8 cellular contexts compared by ENCODE assay signal in the genomic region with DNA sequence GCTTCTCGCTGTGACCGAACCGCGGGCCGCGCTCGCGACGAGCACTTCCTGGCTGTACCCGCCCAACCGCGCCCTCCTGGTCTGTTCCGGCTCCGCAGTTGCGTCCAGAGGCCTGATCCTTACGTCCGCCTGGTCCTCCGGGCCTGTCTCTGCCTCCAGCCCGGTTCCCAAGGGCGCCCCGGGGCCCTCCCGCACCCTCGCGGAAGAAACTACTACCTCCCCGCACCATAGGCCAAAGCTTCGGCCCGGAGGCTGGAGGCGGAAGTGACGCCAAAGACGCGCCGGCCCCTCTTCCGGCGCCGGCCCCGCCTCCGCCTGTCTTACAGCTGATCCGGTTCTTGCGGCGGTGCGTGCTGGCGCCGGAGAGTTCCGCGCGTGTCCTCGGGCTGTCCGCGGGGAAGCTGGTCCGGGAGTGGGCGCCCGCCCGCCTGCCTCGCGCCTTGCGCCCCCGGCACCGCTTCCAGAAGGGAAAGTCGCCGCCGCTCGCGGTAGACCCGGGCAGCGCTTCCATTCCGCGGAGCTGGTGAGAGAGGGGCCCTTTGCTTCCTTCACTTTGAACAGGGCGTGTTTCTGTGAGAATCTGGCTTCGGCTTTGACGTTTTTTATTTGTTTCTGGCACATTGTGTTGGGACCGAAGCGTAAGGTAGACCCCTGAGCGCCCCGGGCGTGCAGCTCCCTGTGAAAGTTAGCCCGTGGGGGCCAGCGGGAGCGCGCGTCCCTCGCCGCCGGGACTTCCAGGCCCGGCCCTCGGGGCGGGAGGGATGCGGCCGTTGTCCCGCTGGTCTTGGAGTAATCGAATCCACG. TPM values are rescaled to one million over a fixed set of nuclear protein-coding genes. Genes with fewer than 3 reads are reported as not detected.
A peak's percentile ranks its signal among the peaks of the same experiment; 100 is the strongest.
DNase-seq lines count a peak whose midpoint lies in the region; TF ChIP-seq lines count a peak whose summit lies in the region.

A gene (plus strand): TSS at position 316 of the 804 bp plus-strand sequence. CDS start 3,425 bp downstream, outside the sequence.

- H3K4me2 ChIP-seq in GM23248 (ENCODE audit: unreplicated experiment) (peak within 1 kb of the TSS; percentile 99), SU-DHL-6 (ENCODE audit: low read depth, low read length, poor library complexity, severe bottlenecking) (peak within 1 kb of the TSS; percentile 77), parathyroid adenoma (ENCODE audit: low read length) (peak within 1 kb of the TSS; percentile 79)

- WGBS in GM23248 (ENCODE audit: low coverage in 1 of 2, low lambda C conversion rate in 2 of 2, missing lambda C conversion rate in 2 of 2), 2 experiments, result 0 to 1% methylated on average over 74 to 83 of the region's 91 CpGs

- H3K79me2 ChIP-seq in GM23248 (ENCODE audit: insufficient read depth) (peaks cover 44% of the 10 kb centered on the region), SU-DHL-6 (ENCODE audit: insufficient read depth, low read length) (no peaks in the 10 kb centered on the region), parathyroid adenoma (no peaks in the 10 kb centered on the region)

- TF ChIP-seq CTCF in LNCaP clone FGC (IDR thresholded peaks at IDR 0.05; ENCODE audit: control insufficient read depth, extremely low read depth, insufficient read depth) (no peak), SU-DHL-6 (IDR thresholded peaks at IDR 0.05; ENCODE audit: insufficient read depth, low read length, poor library complexity, severe bottlenecking) (no peak), cardiac muscle cell (IDR thresholded peaks at IDR 0.05; ENCODE audit: low read depth, low read length) (no peak), parathyroid adenoma (IDR thresholded peaks at IDR 0.05) (no peak), tibial artery (IDR thresholded peaks at IDR 0.05) (no peak)

- peaks cover 15% of the 10 kb centered on the region; the same call in 1 of the 2 replicates for H3K36me3 ChIP-seq in GM23248 (ENCODE audit: low read depth)
- H3K36me3 ChIP-seq in SU-DHL-6 (ENCODE audit: low read length), result no peaks in the 10 kb centered on the region
- peaks cover 8% of the 10 kb centered on the region for H3K36me3 ChIP-seq in cardiac muscle cell
- no peaks in the 10 kb centered on the region for H3K36me3 ChIP-seq in parathyroid adenoma (ENCODE audit: control insufficient read depth, insufficient read depth, low read length)
- H3K36me3 ChIP-seq in tibial artery, result peaks cover 7 to 27% (median 14%) of the 10 kb centered on the region in 3 donors

- H3K9ac ChIP-seq in GM23248, result peak within 1 kb of the TSS; percentile 97
- peak within 1 kb of the TSS; percentile 70 for H3K9ac ChIP-seq in SU-DHL-6 (ENCODE audit: low read length)
- peak within 1 kb of the TSS; percentile 91 for H3K9ac ChIP-seq in parathyroid adenoma

- H3K4me3 ChIP-seq in GM23248 (peak within 1 kb of the TSS; percentile 89), LNCaP clone FGC (ENCODE audit: low read depth, low read length) (peak within 1 kb of the TSS; percentile 98), SU-DHL-6 (ENCODE audit: insufficient read depth, low read length, poor library complexity, severe bottlenecking) (peak within 1 kb of the TSS; percentile 76), cardiac muscle cell (peak within 1 kb of the TSS; percentile 98), parathyroid adenoma (ENCODE audit: low read depth, low read length) (peak within 1 kb of the TSS; percentile 91), tibial artery (peak within 1 kb of the TSS; percentile 74 to 84)

- H3K27ac ChIP-seq in GM23248, result peak within 1 kb of the TSS; percentile 91
- peak within 1 kb of the TSS; percentile 51 for H3K27ac ChIP-seq in SU-DHL-6 (ENCODE audit: low read depth, low read length)
- H3K27ac ChIP-seq in cardiac muscle cell, result peak within 1 kb of the TSS; percentile 98
- H3K27ac ChIP-seq in parathyroid adenoma, result peak within 1 kb of the TSS; percentile 87
- peak within 1 kb of the TSS; percentile 88 to 95 for H3K27ac ChIP-seq in tibial artery

- H3K9me3 ChIP-seq in GM23248 (ENCODE audit: low read depth), result no peaks in the 10 kb centered on the region
- H3K9me3 ChIP-seq in SU-DHL-6 (ENCODE audit: insufficient read depth, low read length), result no peaks in the 10 kb centered on the region
- H3K9me3 ChIP-seq in cardiac muscle cell (ENCODE audit: low read depth), result no peaks in the 10 kb centered on the region
- no peaks in the 10 kb centered on the region for H3K9me3 ChIP-seq in parathyroid adenoma (ENCODE audit: control insufficient read depth, low read length)
- H3K9me3 ChIP-seq in tibial artery, result no peaks in the 10 kb centered on the region

- peaks cover 12% of the 10 kb centered on the region; the same call in 1 of the 2 replicates for H3F3A ChIP-seq in GM23248 (ENCODE audit: insufficient read depth)
- peaks cover 3% of the 10 kb centered on the region; the same call in 1 of the 2 replicates for H3F3A ChIP-seq in SU-DHL-6 (ENCODE audit: insufficient read depth)

- peak; percentile 91 for DNase-seq in ELF-1 (ENCODE audit: low read depth, low spot score)
- DNase-seq in GM23248, result peak; percentile 94
- DNase-seq in LNCaP clone FGC (ENCODE audit: low read depth), result no peak
- DNase-seq in activated naive CD8-positive, alpha-beta T cell treated with anti-CD3 and anti-CD28 coated beads, Interleukin-2, amount 50 U/mL, for 16 hours (ENCODE audit: low read depth, low spot score), result peak; percentile 45
- peak; percentile 87 to 92 for DNase-seq in cardiac muscle cell (ENCODE audit: low read depth in 1 of 2, low spot score in 1 of 2)
- DNase-seq in tibial artery, result peak; percentile 84 to 91

- in situ Hi-C loops in GM23248 (cut with MboI), result no loop called here

- H3K9me2 ChIP-seq in GM23248 (ENCODE audit: insufficient read depth) (no peaks in the 10 kb centered on the region), SU-DHL-6 (replicated peaks; ENCODE audit: insufficient read depth, low read length) (no peaks in the 10 kb centered on the region)

- no peaks in the 10 kb centered on the region for H3K27me3 ChIP-seq in GM23248 (replicated peaks; ENCODE audit: insufficient read depth)
- H3K27me3 ChIP-seq in SU-DHL-6 (ENCODE audit: low read length), result no peaks in the 10 kb centered on the region
- H3K27me3 ChIP-seq in cardiac muscle cell, result no peaks in the 10 kb centered on the region
- H3K27me3 ChIP-seq in parathyroid adenoma (ENCODE audit: control insufficient read depth, insufficient read depth, low read length), result no peaks in the 10 kb centered on the region
- no peaks in the 10 kb centered on the region for H3K27me3 ChIP-seq in tibial artery

- intact Hi-C loops in tibial artery (cut with DNase I; ENCODE audit: low total_unique reads), result loop anchor here (5.0 to 10.0 kb wide), 2 partner anchors 273 to 480 kb away; no protein-coding TSS in a partner anchor

- H2AFZ ChIP-seq in GM23248, result peak within 1 kb of the TSS; percentile 93
- peak within 1 kb of the TSS; percentile 78 for H2AFZ ChIP-seq in SU-DHL-6 (ENCODE audit: low read depth, low read length, severe bottlenecking)
- peak within 1 kb of the TSS; percentile 83 for H2AFZ ChIP-seq in parathyroid adenoma

- H4K20me1 ChIP-seq in GM23248 (ENCODE audit: insufficient read depth) (no peaks in the 10 kb centered on the region), SU-DHL-6 (ENCODE audit: low read depth, low read length) (no peaks in the 10 kb centered on the region)

- peaks cover 9% of the 10 kb centered on the region; the same call in 1 of the 2 replicates for H3K4me1 ChIP-seq in GM23248 (ENCODE audit: insufficient read depth)
- peaks cover 3% of the 10 kb centered on the region for H3K4me1 ChIP-seq in cardiac muscle cell (ENCODE audit: low read depth)
- H3K4me1 ChIP-seq in parathyroid adenoma, result peaks cover 4% of the 10 kb centered on the region
- peaks cover 0 to 28% (median 19%) of the 10 kb centered on the region in 4 donors for H3K4me1 ChIP-seq in tibial artery

RNA-seq across cellular contexts. Expression of the gene that starts here (rescaled TPM):
- total RNA-seq in GM23248 (2014; rRNA removed; shearing (Covaris generic)), result 3.6 and 16.6 TPM in 2 replicates
- polyA plus RNA-seq in GM23248 (2016; fragmentation: Nextera tagmentation; extraction: Ambion mirVana) (3.0 and 4.0 TPM in 2 replicates), cardiac muscle cell (4.1 and 9.5 TPM in 2 replicates)
- 25.8 and 31.8 TPM in 2 replicates for total RNA-seq in cardiac muscle cell
